In genomic region chr4:165931741-165932140, GRCh38 we compare ENCODE assay signal across 17 cellular contexts. TPM values are rescaled to one million over a fixed set of nuclear protein-coding genes. Genes with fewer than 3 reads are reported as not detected.
DNase-seq lines count a peak whose midpoint lies in the region; FAIRE-seq and TF ChIP-seq lines count a peak whose summit lies in the region.
"Had no signal": no experiment of that assay in that cellular context is flagged by ENCODE, and none has a peak within 500 bp of the region (broad histone marks: within the 10 kb centered on the region; RNA-seq: fewer than 3 reads in every experiment).

No MANE protein-coding gene starts in this region.

- H3K27me3 Mint-ChIP-seq in endodermal cell (ENCODE audit: insufficient read depth): no peaks in the 10 kb centered on the region

- H3K36me3 ChIP-seq in endodermal cell (ENCODE audit: control insufficient read depth, insufficient read depth, low read length): no peaks in the 10 kb centered on the region
- H3K36me3 ChIP-seq in kidney (ENCODE audit: control insufficient read depth in 1 of 2, insufficient read depth in 2 of 2, low read length in 2 of 2): no peaks in the 10 kb centered on the region

- no peaks in the 10 kb centered on the region for H3K9me3 Mint-ChIP-seq in endodermal cell
- H3K9me3 Mint-ChIP-seq: CD14-positive monocyte, H9 had no signal

- TF ChIP-seq CTCF in endodermal cell (conservative IDR thresholded peaks at IDR 0.05) (no peak), kidney (IDR thresholded peaks at IDR 0.05; ENCODE audit: borderline replicate concordance, extremely low read depth, insufficient read depth) (no peak)

- H3K9me3 ChIP-seq in endodermal cell (ENCODE audit: control insufficient read depth, low read length) (no peaks in the 10 kb centered on the region), kidney (ENCODE audit: control insufficient read depth in 1 of 2, low read length in 2 of 2) (no peaks in the 10 kb centered on the region)

- H3K4me1 Mint-ChIP-seq in endodermal cell: peaks cover 4% of the 10 kb centered on the region
- H3K4me1 Mint-ChIP-seq: CD14-positive monocyte had no signal

- H3K36me3 Mint-ChIP-seq in endodermal cell (ENCODE audit: low read depth): no peaks in the 10 kb centered on the region
- H3K36me3 Mint-ChIP-seq: CD14-positive monocyte; CD8-positive, alpha-beta T cell had no signal

- intact Hi-C loops in kidney (cut with DNase I): no loop called here

- DNase-seq in NCI-H82 (lab: John Stamatoyannopoulos, UW) (peak; percentile 62), NCI-H82 treated with DMSO at 0.1 percent for 48 hours (lab: John Stamatoyannopoulos, UW; ENCODE audit: unreplicated experiment) (no peak), NCI-H146 treated with DMSO at 0.1 percent for 48 hours (lab: John Stamatoyannopoulos, UW; ENCODE audit: unreplicated experiment) (peak; percentile 38), endodermal cell (peak; percentile 57), renal cortical epithelial cell (ENCODE audit: low read depth) (peak; percentile 41), NCI-H226 (no peak), kidney (no peak)
- no peak for DNase-seq in stimulated activated CD4-positive, alpha-beta T cell treated with anti-CD3 and anti-CD28 coated beads, Interleukin-4, amount 100 ng/mL, for 1 hour
- DNase-seq: CD8-positive, alpha-beta T cell; COR-L47; DND-41; GDM1; GOT3; H9 had no signal

- H3K27me3 ChIP-seq in endodermal cell (ENCODE audit: control insufficient read depth, insufficient read depth, low read length, poor library complexity, severe bottlenecking): no peaks in the 10 kb centered on the region

- no peak overlapping the region for H3K27ac Mint-ChIP-seq in endodermal cell
- H3K27ac Mint-ChIP-seq: CD14-positive monocyte; CD8-positive, alpha-beta T cell had no signal

- H3K9ac ChIP-seq in endodermal cell (ENCODE audit: extremely low read depth, low read length, poor library complexity, severe bottlenecking): no peak overlapping the region
- no peak overlapping the region for H3K9ac ChIP-seq in kidney (ENCODE audit: low read length in 2 of 2)

- H3K27ac ChIP-seq in endodermal cell (ENCODE audit: low read depth, low read length) (no peak overlapping the region), kidney (ENCODE audit: low read depth in 2 of 2, low read length in 2 of 2) (no peak overlapping the region)
- H3K27ac ChIP-seq: 22Rv1 had no signal

- no peak for FAIRE-seq in kidney (lab: Jason Lieb, UNC)

- H3K4me1 ChIP-seq in endodermal cell (ENCODE audit: control insufficient read depth, insufficient read depth, low read length): no peaks in the 10 kb centered on the region
- no peaks in the 10 kb centered on the region for H3K4me1 ChIP-seq in kidney (ENCODE audit: control insufficient read depth in 1 of 2, insufficient read depth in 1 of 2, low read depth in 1 of 2, low read length in 2 of 2)

- 83 to 92% methylated on average over 2 to 5 of the region's 5 CpGs for WGBS in endodermal cell (ENCODE audit: insufficient coverage in 1 of 2, insufficient read length in 1 of 2), 2 experiments

- no peak overlapping the region for H3K4me3 ChIP-seq in endodermal cell (ENCODE audit: low read length)
- H3K4me3 ChIP-seq in kidney (ENCODE audit: low read length in 2 of 2): no peak overlapping the region

- no peak overlapping the region for H3K4me3 Mint-ChIP-seq in endodermal cell
- H3K4me3 Mint-ChIP-seq: CD14-positive monocyte; CD8-positive, alpha-beta T cell; H9 had no signal

RNA-seq across cellular contexts. Expression of gene TLL1, which starts 58.7 kb away (rescaled TPM):
- total RNA-seq in endodermal cell (1 to 10 TPM in 1 of 2 donors, under 1 TPM in 1; 0.18 to 3.8 TPM), renal cortical epithelial cell (22.2 and 23.7 TPM in 2 replicates), kidney (10.0 TPM)
- polyA plus RNA-seq in endodermal cell (2013, experiment 1 of 2): 0.25 TPM
- 0.29 TPM for polyA plus RNA-seq in endodermal cell (2013, experiment 2 of 2)
- polyA plus RNA-seq in kidney (ENCODE audit: insufficient read depth, low read depth, low replicate concordance): 0.28 TPM
- total RNA-seq: CD8-positive, alpha-beta T cell; H9; HT-29 had no signal
- polyA plus RNA-seq: CD14-positive monocyte had no signal

Comparison
In these comparisons a context has a peak if more than half of its experiments do, and no peak if none do; other contexts are left out.
1. DNase-seq: peak in NCI-H82 (single experiment), NCI-H146 treated with DMSO at 0.1 percent for 48 hours (single experiment), endodermal cell (single experiment) and renal cortical epithelial cell (single experiment); none in NCI-H82 treated with DMSO at 0.1 percent for 48 hours (single experiment), stimulated activated CD4-positive, alpha-beta T cell treated with anti-CD3 and anti-CD28 coated beads, Interleukin-4, amount 100 ng/mL, for 1 hour (single experiment), NCI-H226 (single experiment) and kidney (single experiment).